In genomic region chr14:57960946-57961792, GRCh38 we compare ENCODE assay signal across 16 cellular contexts.
"Had no signal": no experiment of that assay in that cellular context is flagged by ENCODE, and none has a peak within 500 bp of the region (broad histone marks: within the 10 kb centered on the region; RNA-seq: fewer than 3 reads in every experiment).

No MANE protein-coding gene starts in this region.

- H3K4me3 ChIP-seq: lower lobe of right lung, right atrium auricular region, skin epidermis had no signal

- H3K9me3 ChIP-seq: lower lobe of right lung, right atrium auricular region had no signal

- H3K27me3 ChIP-seq: foreskin keratinocyte, right atrium auricular region had no signal

- H3K27ac ChIP-seq: epithelial cell of prostate, foreskin keratinocyte, lower lobe of right lung, right atrium auricular region, skin epidermis, VCaP had no signal

- H3K4me3 Mint-ChIP-seq: activated naive CD4-positive, alpha-beta T cell treated with anti-CD3 and anti-CD28 coated beads, Interleukin-2, amount 50 U/mL, for 24 hours; activated T-cell treated with anti-CD3 and anti-CD28 coated beads, Interleukin-2, amount 50 U/mL, for 72 hours; mesothelial cell of epicardium; stimulated activated naive CD8-positive, alpha-beta T cell treated with anti-CD3 and anti-CD28 coated beads, Interleukin-15, amount 100 ng/mL, for 72 hours had no signal

- H3K4me1 ChIP-seq: foreskin keratinocyte, lower lobe of right lung had no signal

- H3K27ac Mint-ChIP-seq: activated naive CD4-positive, alpha-beta T cell treated with anti-CD3 and anti-CD28 coated beads, Interleukin-2, amount 50 U/mL, for 24 hours; activated T-cell treated with anti-CD3 and anti-CD28 coated beads, Interleukin-2, amount 50 U/mL, for 72 hours; mesothelial cell of epicardium; progenitor cell of endocrine pancreas had no signal

- H3K36me3 Mint-ChIP-seq: activated naive CD4-positive, alpha-beta T cell treated with anti-CD3 and anti-CD28 coated beads, Interleukin-2, amount 50 U/mL, for 24 hours; mesothelial cell of epicardium had no signal

- DNase-seq: activated CD4-positive, alpha-beta T cell treated with anti-CD3 and anti-CD28 coated beads, Interleukin-2, amount 50 U/mL, for 4 hours; activated gamma-delta T cell; activated T-cell treated with anti-CD3 and anti-CD28 coated beads, Interleukin-2, amount 50 U/mL, for 72 hours; foreskin keratinocyte; hypothalamus; islet precursor cell; left colon; lower lobe of right lung; stimulated activated naive CD8-positive, alpha-beta T cell treated with anti-CD3 and anti-CD28 coated beads, Interleukin-15, amount 100 ng/mL, for 72 hours had no signal

- H3K36me3 ChIP-seq: lower lobe of right lung, right atrium auricular region had no signal

- H3K4me1 Mint-ChIP-seq: activated naive CD4-positive, alpha-beta T cell treated with anti-CD3 and anti-CD28 coated beads, Interleukin-2, amount 50 U/mL, for 24 hours; stimulated activated naive CD8-positive, alpha-beta T cell treated with anti-CD3 and anti-CD28 coated beads, Interleukin-15, amount 100 ng/mL, for 72 hours had no signal

- H3K9me3 Mint-ChIP-seq: activated naive CD4-positive, alpha-beta T cell treated with anti-CD3 and anti-CD28 coated beads, Interleukin-2, amount 50 U/mL, for 24 hours; stimulated activated naive CD8-positive, alpha-beta T cell treated with anti-CD3 and anti-CD28 coated beads, Interleukin-15, amount 100 ng/mL, for 72 hours had no signal
